ENCODE assay signal across 28 cellular contexts in the genomic region with DNA sequence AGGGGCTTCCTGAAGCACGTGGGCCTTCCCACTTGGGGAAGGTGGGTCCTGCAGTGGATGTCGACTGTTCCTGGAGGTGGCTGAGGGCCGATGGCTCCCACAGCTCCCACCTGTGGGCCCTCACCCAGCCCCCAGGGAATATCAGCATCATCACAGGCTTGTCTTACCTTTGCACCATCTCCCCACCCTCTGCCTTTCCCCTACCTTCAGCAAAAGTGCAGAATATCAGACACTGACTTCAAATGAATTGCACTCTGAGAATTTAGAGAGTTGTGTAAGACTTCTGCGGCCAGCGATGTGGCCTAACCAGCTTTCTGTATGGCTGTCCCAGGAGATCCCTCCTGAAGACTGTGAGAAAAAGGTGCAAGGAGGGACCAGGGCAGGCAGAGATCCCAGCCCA.
"Had no signal": no experiment of that assay in that cellular context is flagged by ENCODE, and none has a peak within 500 bp of the region (broad histone marks: within the 10 kb centered on the region; RNA-seq: fewer than 3 reads in every experiment).

No MANE protein-coding gene starts in this region.

- H3K27me3 ChIP-seq: left lung, neural progenitor cell, neutrophil, ovary, suprapubic skin, tibial artery, vagina had no signal

- H3K27ac ChIP-seq: left lung, lower lobe of right lung, neural progenitor cell, neutrophil, ovary, prostate gland, suprapubic skin, thoracic aorta, tibial artery, vagina had no signal

- H3K4me3 Mint-ChIP-seq: immature natural killer cell; naive thymus-derived CD8-positive, alpha-beta T cell; nephron; neural progenitor cell; stimulated activated naive CD8-positive, alpha-beta T cell treated with anti-CD3 and anti-CD28 coated beads, Interleukin-15, Interleukin-2, amounts not matched to agents 100 ng/mL and 50 ng/mL, for 24 hours; type B pancreatic cell had no signal

- H3K36me3 ChIP-seq: lower lobe of right lung, neural progenitor cell, ovary, prostate gland, suprapubic skin, vagina had no signal

- DNase-seq: immature natural killer cell; kidney; left colon; lower lobe of right lung; mammary epithelial cell; mesenchymal stem cell; ovary; retina; right cardiac atrium; stimulated activated CD4-positive, alpha-beta T cell treated with anti-CD3 and anti-CD28 coated beads, Interleukin-12 subunit alpha, Interleukin-12 subunit beta, amount 100 ng/mL, for 4 hours; stimulated activated CD4-positive, alpha-beta T cell treated with anti-CD3 and anti-CD28 coated beads, Interleukin-15, amount 100 ng/mL, for 24 hours; stimulated activated CD4-positive, alpha-beta T cell treated with anti-CD3 and anti-CD28 coated beads, Interleukin-2, amount 100 ng/mL, for 24 hours; stimulated activated CD4-positive, alpha-beta T cell treated with anti-CD3 and anti-CD28 coated beads, Interleukin-4, amount 100 ng/mL, for 1 hour; stimulated activated naive CD4-positive, alpha-beta T cell had no signal

- H3K4me3 ChIP-seq: left lung, lower lobe of right lung, neural progenitor cell, ovary, prostate gland, skin epidermis, suprapubic skin, thoracic aorta, tibial artery, vagina had no signal

- H3K27ac Mint-ChIP-seq: nephron; neural progenitor cell; stimulated activated naive CD8-positive, alpha-beta T cell treated with anti-CD3 and anti-CD28 coated beads, Interleukin-15, Interleukin-2, amounts not matched to agents 100 ng/mL and 50 ng/mL, for 24 hours; type B pancreatic cell had no signal

- H3K36me3 Mint-ChIP-seq: type B pancreatic cell had no signal

- H3K27me3 Mint-ChIP-seq: naive thymus-derived CD8-positive, alpha-beta T cell; stimulated activated naive CD8-positive, alpha-beta T cell treated with anti-CD3 and anti-CD28 coated beads, Interleukin-15, Interleukin-2, amounts not matched to agents 100 ng/mL and 50 ng/mL, for 24 hours; type B pancreatic cell had no signal

- H3K4me1 Mint-ChIP-seq: nephron had no signal

- H3K9me3 Mint-ChIP-seq: immature natural killer cell; naive thymus-derived CD8-positive, alpha-beta T cell; nephron; neural progenitor cell; stimulated activated naive CD8-positive, alpha-beta T cell treated with anti-CD3 and anti-CD28 coated beads, Interleukin-15, Interleukin-2, amounts not matched to agents 100 ng/mL and 50 ng/mL, for 24 hours; type B pancreatic cell had no signal

- H3K9ac ChIP-seq: neural progenitor cell had no signal

- ATAC-seq: left colon; left lung; lower lobe of right lung; naive thymus-derived CD8-positive, alpha-beta T cell; right cardiac atrium; sciatic nerve had no signal

- H2AFZ ChIP-seq: neural progenitor cell had no signal

- H3K4me2 ChIP-seq: neural progenitor cell had no signal

- H3K9me3 ChIP-seq: left lung, lower lobe of right lung, neutrophil, ovary, prostate gland, suprapubic skin, thoracic aorta, tibial artery, vagina had no signal

- H3K4me1 ChIP-seq: neural progenitor cell had no signal
